In genomic region chr9:131734165-131734610, GRCh38 we compare ENCODE assay signal across 8 cellular contexts. TPM values are rescaled to one million over a fixed set of nuclear protein-coding genes. Genes with fewer than 3 reads are reported as not detected.
DNase-seq lines count a peak whose midpoint lies in the region; ATAC-seq, FAIRE-seq and TF ChIP-seq lines count a peak whose summit lies in the region.

No MANE protein-coding gene starts in this region.

- no peaks in the 10 kb centered on the region for H3K9me2 ChIP-seq in OCI-LY7 (ENCODE audit: insufficient read depth, low read length)

- peak overlapping the region; percentile 88 for H3K4me3 Mint-ChIP-seq in activated CD8-positive, alpha-beta memory T cell treated with anti-CD3 and anti-CD28 coated beads, Interleukin-2, amount 10 ng/mL, durations not matched to agents 7 days and 5 days

- peak overlapping the region; percentile 97 for H3K4me2 ChIP-seq in OCI-LY7 (ENCODE audit: low read length)
- H3K4me2 ChIP-seq in K562 (ENCODE audit: insufficient read depth, low read length), result no peak overlapping the region; the same call in 1 of the 2 replicates

- H2AFZ ChIP-seq in OCI-LY7 (ENCODE audit: low read length) (no peak overlapping the region), K562 (ENCODE audit: low read depth, low read length) (no peak overlapping the region)

- no TSS peak for BruUV-seq in OCI-LY7 (replicated peaks; lab: Mats Ljungman, UMichigan)
- no TSS peak for BruUV-seq in K562 (replicated peaks; lab: Mats Ljungman, UMichigan)

- no peak for TF ChIP-seq POLR2A in K562 (conservative IDR thresholded peaks at IDR 0.05)

- CTCF ChIA-PET in activated CD8-positive, alpha-beta memory T cell treated with anti-CD3 and anti-CD28 coated beads, Interleukin-2, amount 10 ng/mL, durations not matched to agents 7 days and 5 days (lab: Charles Lee), result interaction anchor here (1.1 to 14.7 kb wide), 8 partner anchors 9 to 143 kb away, joined by 3 to 208 read pairs (median 21); no protein-coding TSS in a partner anchor
- CTCF ChIA-PET in OCI-LY7 (lab: Charles Lee; ENCODE audit: unreplicated experiment), result no interaction called here
- CTCF ChIA-PET in K562 (lab: Yijun Ruan, JAX; ENCODE audit: low intra/inter-chr PET ratio), result no interaction called here

- no peak for TF ChIP-seq EP300 in K562 (IDR thresholded peaks at IDR 0.05; ENCODE audit: low read length)

- H3K79me2 ChIP-seq in OCI-LY7 (ENCODE audit: insufficient read depth, low read depth, low read length) (peaks cover 90% of the 10 kb centered on the region), K562 (ENCODE audit: control insufficient read depth, insufficient read depth, low read length) (peaks cover 61% of the 10 kb centered on the region)

- no peaks in the 10 kb centered on the region for H3K9me3 Mint-ChIP-seq in activated CD8-positive, alpha-beta memory T cell treated with anti-CD3 and anti-CD28 coated beads, Interleukin-2, amount 10 ng/mL, durations not matched to agents 7 days and 5 days (ENCODE audit: low read depth)

- peak overlapping the region; percentile 81 for H3K4me3 ChIP-seq in OCI-LY7 (ENCODE audit: low read depth, low read length, poor library complexity, severe bottlenecking)
- H3K4me3 ChIP-seq in K562, result no peak overlapping the region
- H3K4me3 ChIP-seq in mucosa of descending colon, result no peak overlapping the region

- H3K36me3 ChIP-seq in OCI-LY7 (ENCODE audit: insufficient read depth, low read length) (peaks cover 52% of the 10 kb centered on the region; the same call in 1 of the 2 replicates), K562 (ENCODE audit: control insufficient read depth, insufficient read depth, low read length) (peaks cover 6% of the 10 kb centered on the region; the same call in 1 of the 3 replicates), mucosa of descending colon (ENCODE audit: low read depth) (no peaks in the 10 kb centered on the region)

- H3K27ac ChIP-seq in OCI-LY7 (ENCODE audit: low read depth, low read length, poor library complexity, severe bottlenecking), result peak overlapping the region; percentile 100
- peak overlapping the region; percentile 21; the same call in 1 of the 3 replicates for H3K27ac ChIP-seq in K562 (ENCODE audit: extremely low read depth, low read depth, low read length)

- peaks cover 77% of the 10 kb centered on the region for H3K4me1 Mint-ChIP-seq in activated CD8-positive, alpha-beta memory T cell treated with anti-CD3 and anti-CD28 coated beads, Interleukin-2, amount 10 ng/mL, durations not matched to agents 7 days and 5 days

- no peak for TF ChIP-seq CTCF in OCI-LY7 (conservative IDR thresholded peaks at IDR 0.05; ENCODE audit: low read length)
- TF ChIP-seq CTCF in K562 (IDR thresholded peaks at IDR 0.05 in 2 of 3, conservative IDR thresholded peaks at IDR 0.05 in 1 of 3; ENCODE audit: insufficient read depth in 2 of 3, low read depth in 1 of 3, low read length in 3 of 3), result no peak
- no peak for TF ChIP-seq CTCF in mucosa of descending colon (IDR thresholded peaks at IDR 0.05)
- TF ChIP-seq CTCF in omental fat pad (IDR thresholded peaks at IDR 0.05), result no peak

- peaks cover 26% of the 10 kb centered on the region for H3K36me3 Mint-ChIP-seq in activated CD8-positive, alpha-beta memory T cell treated with anti-CD3 and anti-CD28 coated beads, Interleukin-2, amount 10 ng/mL, durations not matched to agents 7 days and 5 days

- peaks cover 4% of the 10 kb centered on the region for H3K9me1 ChIP-seq in K562 (ENCODE audit: control insufficient read depth, insufficient read depth, low read length)

- in situ Hi-C loops in K562 (cut with MboI), result no loop called here

- POLR2A ChIA-PET in OCI-LY7 (lab: Charles Lee), result interaction anchor here (0.9 to 16.0 kb wide), 4 partner anchors 9 to 68 kb away, joined by 3 to 347 read pairs (median 4); no protein-coding TSS in a partner anchor
- POLR2A ChIA-PET in K562 (lab: Yijun Ruan, JAX), result interaction anchor here (0.9 kb wide), 1 partner anchor 231 kb away, joined by 3 read pairs; the partner anchor contains the start of gene POMT1

- H4K20me1 ChIP-seq in OCI-LY7 (ENCODE audit: insufficient read depth, low read length) (no peaks in the 10 kb centered on the region), K562 (replicated peaks; ENCODE audit: control insufficient read depth, insufficient read depth, low read length) (peaks cover 54% of the 10 kb centered on the region)

- peak overlapping the region; percentile 96 for H3K27ac Mint-ChIP-seq in activated CD8-positive, alpha-beta memory T cell treated with anti-CD3 and anti-CD28 coated beads, Interleukin-2, amount 10 ng/mL, durations not matched to agents 7 days and 5 days

- DNase-seq in activated CD8-positive, alpha-beta memory T cell treated with anti-CD3 and anti-CD28 coated beads, Interleukin-2, amount 10 ng/mL, durations not matched to agents 7 days and 5 days, result peak; percentile 74
- DNase-seq in activated CD8-positive, alpha-beta memory T cell treated with anti-CD3 and anti-CD28 coated beads for 24 hours, result no peak
- DNase-seq in OCI-LY7 (ENCODE audit: low spot score) (peak; percentile 58), K562 (ENCODE audit: extremely low read depth in 1 of 4, low spot score in 3 of 4) (no peak), mucosa of descending colon (peak; percentile 86 to 91 (median 87)), omental fat pad (ENCODE audit: low spot score) (no peak), NCI-H187 treated with DMSO at 0.1 percent for 48 hours (lab: John Stamatoyannopoulos, UW) (no peak)

- no peak for FAIRE-seq in K562 (lab: Jason Lieb, UNC)

- peak; percentile 4 for ATAC-seq in activated CD8-positive, alpha-beta memory T cell treated with anti-CD3 and anti-CD28 coated beads, Interleukin-2, amount 10 ng/mL, durations not matched to agents 7 days and 5 days
- ATAC-seq in K562 (no peak), mucosa of descending colon (peak; percentile 64), omental fat pad (ENCODE audit: low FRiP score) (no peak), HG02610 (IDR thresholded peaks at IDR 0.05; ENCODE audit: unreplicated experiment) (no peak)

- H3K27me3 ChIP-seq in K562 (ENCODE audit: control insufficient read depth in 2 of 2, insufficient read depth in 2 of 2, low read length in 2 of 2), result no peaks in the 10 kb centered on the region

- 55% methylated on average over 6 of the region's 6 CpGs for WGBS in K562 (ENCODE audit: insufficient coverage, low coverage, missing lambda C conversion rate)

- TF ChIP-seq RAD21 in K562 (CRISPR knock-in tag; conservative IDR thresholded peaks at IDR 0.05 in 1 of 2, IDR thresholded peaks at IDR 0.05 in 1 of 2), result no peak

- no peak overlapping the region for H3K9ac ChIP-seq in K562 (ENCODE audit: insufficient read depth in 1 of 2, low read depth in 2 of 2, low read length in 2 of 2)

- H3K27me3 Mint-ChIP-seq in activated CD8-positive, alpha-beta memory T cell treated with anti-CD3 and anti-CD28 coated beads, Interleukin-2, amount 10 ng/mL, durations not matched to agents 7 days and 5 days, result no peaks in the 10 kb centered on the region

- H3K4me1 ChIP-seq in OCI-LY7 (ENCODE audit: insufficient read depth, low read length, poor library complexity, severe bottlenecking) (peaks cover 83% of the 10 kb centered on the region), K562 (replicated peaks in 1 of 2; ENCODE audit: control insufficient read depth in 2 of 2, insufficient read depth in 2 of 2, low read length in 2 of 2) (peaks cover 21 to 24% of the 10 kb centered on the region in 2 experiments), mucosa of descending colon (ENCODE audit: low read depth) (peaks cover 77% of the 10 kb centered on the region)

- H3K9me3 ChIP-seq in OCI-LY7 (ENCODE audit: low read length) (no peaks in the 10 kb centered on the region), K562 (replicated peaks; ENCODE audit: control insufficient read depth, insufficient read depth, low read depth, low read length) (no peaks in the 10 kb centered on the region), mucosa of descending colon (no peaks in the 10 kb centered on the region)

- intact Hi-C loops in OCI-LY7 (cut with micrococcal nuclease; ENCODE audit: unreplicated experiment), result no loop called here
- intact Hi-C loops in K562 (cut with micrococcal nuclease), result loop anchor here (2.0 kb wide), 1 partner anchor 19 kb away; no protein-coding TSS in a partner anchor
- intact Hi-C loops in mucosa of descending colon (cut with DNase I, micrococcal nuclease), result loop anchor here in 1 of 2 donors (10.0 kb wide), 1 partner anchor 59 kb away; no protein-coding TSS in a partner anchor

TF ChIP-seq in K562, 482 proteins besides CTCF, POLR2A, EP300 and RAD21 (continues in another document):
- TF ChIP-seq ETV1 (tag; conservative IDR thresholded peaks at IDR 0.05; ENCODE audit: low read depth), result no peak

RNA-seq across cellular contexts. Expression of gene RAPGEF1, which starts 5.7 kb away (rescaled TPM):
- total RNA-seq in activated CD8-positive, alpha-beta memory T cell treated with anti-CD3 and anti-CD28 coated beads, Interleukin-2, amount 10 ng/mL, durations not matched to agents 7 days and 5 days, result 100 to 1,000 TPM; 187 to 215 TPM
- 114 and 118 TPM in 2 replicates for total RNA-seq in OCI-LY7 (2014; rRNA removed; shearing (Covaris generic))
- 243 and 277 TPM in 2 replicates for total RNA-seq in OCI-LY7 (2022)
- 42.0 and 63.9 TPM in 2 replicates for total RNA-seq in K562 (2011; cell fraction: chromatin; rRNA removed; ENCODE audit: low replicate concordance)
- 20.0 and 28.9 TPM in 2 replicates for total RNA-seq in K562 (2011; cell fraction: nucleolus; rRNA removed)
- total RNA-seq in K562 (2011; cell fraction: nucleoplasm; rRNA removed), result 26.3 and 27.1 TPM in 2 replicates
- 19.9 and 25.5 TPM in 2 replicates for total RNA-seq in K562 (2014; rRNA removed)
- 13.7 and 15.8 TPM in 2 replicates for total RNA-seq in K562 (2014; rRNA removed; fragmentation: Illumina TruSeq; extraction: Trizol)
- total RNA-seq in K562 (2015; rRNA removed; fragmentation: Illumina TruSeq; extraction: Trizol), result 17.8 and 19.2 TPM in 2 replicates
- total RNA-seq in K562 (2021), result 36.4 and 44.1 TPM in 2 replicates
- polyA plus RNA-seq in K562 (2011; rRNA removed), result 22.9 and 27.1 TPM in 2 replicates
- polyA plus RNA-seq in K562 (2011; cell fraction: cytosol; rRNA removed), result 22.7 and 25.8 TPM in 2 replicates
- 26.4 and 33.4 TPM in 2 replicates for polyA plus RNA-seq in K562 (2011; cell fraction: nucleus; rRNA removed)
- 25.0 and 32.0 TPM in 2 replicates for polyA plus RNA-seq in K562 (2012)
- 26.6 TPM in 2 replicates for polyA plus RNA-seq in K562 (2014; fragmentation: Illumina TruSeq; extraction: Trizol)
- under 1 TPM; 0.06 to 0.10 TPM for polyA plus RNA-seq in K562 (2014; fragmentation: Nextera tagmentation; extraction: Ambion mirVana)
- polyA plus RNA-seq in K562 (2014; rRNA removed), result 23.2 and 27.9 TPM in 2 replicates
- 19.9 and 22.5 TPM in 2 replicates for polyA minus RNA-seq in K562 (2011; rRNA and poly(A)+ RNA removed)
- polyA minus RNA-seq in K562 (2011; cell fraction: cytosol; rRNA and poly(A)+ RNA removed), result 13.9 and 19.5 TPM in 2 replicates
- polyA minus RNA-seq in K562 (2011; cell fraction: nucleus; rRNA and poly(A)+ RNA removed), result 10.1 and 12.6 TPM in 2 replicates
- total RNA-seq in mucosa of descending colon, result 100 to 1,000 TPM in 1 of 3 donors, 10 to 100 TPM in 2; 67.1 to 103 (median 84.2) TPM
- 10 to 100 TPM; 37.5 to 89.0 (median 62.8) TPM for total RNA-seq in omental fat pad

Comparison
In these comparisons a context has a peak if more than half of its experiments do, and no peak if none do; other contexts are left out.
1. DNase-seq: peak in activated CD8-positive, alpha-beta memory T cell treated with anti-CD3 and anti-CD28 coated beads, Interleukin-2, amount 10 ng/mL, durations not matched to agents 7 days and 5 days (single experiment), OCI-LY7 (single experiment) and mucosa of descending colon (3 of 3); none in activated CD8-positive, alpha-beta memory T cell treated with anti-CD3 and anti-CD28 coated beads for 24 hours (single experiment), K562 (0 of 4), omental fat pad (single experiment) and NCI-H187 treated with DMSO at 0.1 percent for 48 hours (single experiment).
2. ATAC-seq: peak in activated CD8-positive, alpha-beta memory T cell treated with anti-CD3 and anti-CD28 coated beads, Interleukin-2, amount 10 ng/mL, durations not matched to agents 7 days and 5 days (single experiment) and mucosa of descending colon (single experiment); none in K562 (single experiment), omental fat pad (single experiment) and HG02610 (single experiment).